ENCODE assay signal across 21 cellular contexts in the genomic region with DNA sequence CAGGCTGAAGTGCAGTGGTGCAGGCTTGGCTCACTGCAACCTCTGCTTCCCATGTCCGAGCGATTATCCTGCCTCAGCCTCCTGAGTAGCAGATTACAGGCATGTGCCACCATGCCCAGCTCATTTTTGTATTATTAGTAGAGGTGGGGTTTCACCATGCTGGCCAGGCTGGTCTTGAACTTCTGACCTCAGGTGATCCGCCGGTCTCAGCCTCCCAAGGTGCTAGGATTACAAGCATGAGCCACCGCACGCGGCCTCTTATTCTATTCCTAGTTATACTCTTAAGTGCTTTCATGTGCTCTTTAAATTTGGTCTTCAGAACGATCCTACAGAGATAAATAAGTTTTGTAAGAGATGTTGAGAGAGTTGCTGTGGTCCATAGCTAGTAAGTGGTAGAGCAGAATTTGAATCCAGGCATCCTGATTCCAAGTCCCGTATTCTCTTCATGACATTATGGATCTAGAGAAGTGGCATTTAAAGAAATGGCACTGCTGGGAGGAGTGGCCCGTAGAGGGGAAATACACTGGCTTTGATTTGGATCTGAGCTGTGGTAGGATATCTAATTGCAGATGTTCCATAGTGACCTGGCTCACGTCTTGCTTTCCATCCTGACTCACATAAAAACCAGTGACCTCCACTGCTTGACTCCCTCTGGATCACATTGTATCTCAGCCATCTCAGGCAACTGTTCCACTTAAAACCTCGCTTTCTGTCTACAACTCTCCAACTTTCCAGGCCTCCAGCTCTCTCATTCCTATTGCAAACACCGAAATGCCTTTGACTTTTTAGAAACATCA. TPM values are rescaled to one million over a fixed set of nuclear protein-coding genes. Genes with fewer than 3 reads are reported as not detected.
"Had no signal": no experiment of that assay in that cellular context is flagged by ENCODE, and none has a peak within 500 bp of the region (broad histone marks: within the 10 kb centered on the region; RNA-seq: fewer than 3 reads in every experiment).

No MANE protein-coding gene starts in this region.

- H2AFZ ChIP-seq: hepatocyte had no signal

- H3K27me3 ChIP-seq: esophagus muscularis mucosa, foreskin keratinocyte, hepatocyte, right atrium auricular region, transverse colon had no signal

- H3K4me3 ChIP-seq: esophagus muscularis mucosa, hepatocyte, right atrium auricular region, thoracic aorta, transverse colon had no signal

- H3K4me2 ChIP-seq: hepatocyte had no signal

- H3K27ac Mint-ChIP-seq: naive B cell; stimulated activated memory B cell treated with anti-CD40 and anti-IgM and Interleukin-4, amounts not matched to agents 10 μg/mL and 1 μg/mL and 100 μg/mL, for 72 hours; stimulated activated naive CD8-positive, alpha-beta T cell treated with anti-CD3 and anti-CD28 coated beads, Interleukin-15, Interleukin-2, amounts not matched to agents 100 ng/mL and 50 ng/mL, for 24 hours had no signal

- H3K4me1 ChIP-seq: esophagus muscularis mucosa, foreskin keratinocyte, right atrium auricular region had no signal

- H3K4me3 Mint-ChIP-seq: effector memory CD8-positive, alpha-beta T cell; naive B cell; nephron; stimulated activated memory B cell treated with anti-CD40 and anti-IgM and Interleukin-4, amounts not matched to agents 10 μg/mL and 1 μg/mL and 100 μg/mL, for 72 hours; stimulated activated naive CD8-positive, alpha-beta T cell treated with anti-CD3 and anti-CD28 coated beads, Interleukin-15, Interleukin-2, amounts not matched to agents 100 ng/mL and 50 ng/mL, for 24 hours had no signal

- H3K4me1 Mint-ChIP-seq: nephron; stimulated activated memory B cell treated with anti-CD40 and anti-IgM and Interleukin-4, amounts not matched to agents 10 μg/mL and 1 μg/mL and 100 μg/mL, for 72 hours had no signal

- ATAC-seq: effector memory CD8-positive, alpha-beta T cell; foreskin keratinocyte; left colon; stimulated activated memory B cell treated with anti-CD40 and anti-IgM and Interleukin-4, amounts not matched to agents 10 μg/mL and 1 μg/mL and 100 μg/mL, for 72 hours had no signal

- H3K36me3 Mint-ChIP-seq: stimulated activated memory B cell treated with anti-CD40 and anti-IgM and Interleukin-4, amounts not matched to agents 10 μg/mL and 1 μg/mL and 100 μg/mL, for 72 hours had no signal

- H3K9me3 Mint-ChIP-seq: effector memory CD8-positive, alpha-beta T cell; nephron; stimulated activated memory B cell treated with anti-CD40 and anti-IgM and Interleukin-4, amounts not matched to agents 10 μg/mL and 1 μg/mL and 100 μg/mL, for 72 hours had no signal

- DNase-seq: effector memory CD8-positive, alpha-beta T cell; foreskin keratinocyte; head of caudate nucleus; kidney; left colon; mesendoderm; naive B cell; posterior cingulate gyrus; stimulated activated CD4-positive, alpha-beta T cell treated with anti-CD3 and anti-CD28 coated beads, Interleukin-15, amount 100 ng/mL, for 24 hours; stimulated activated CD4-positive, alpha-beta T cell treated with anti-CD3 and anti-CD28 coated beads, Interleukin-1b, Interleukin-23, amount 100 ng/mL, for 48 hours; stimulated activated CD4-positive, alpha-beta T cell treated with anti-CD3 and anti-CD28 coated beads, Interleukin-4, amount 100 ng/mL, for 24 hours; transverse colon had no signal

- H3K27ac ChIP-seq: epithelial cell of prostate, esophagus muscularis mucosa, foreskin keratinocyte, hepatocyte, right atrium auricular region, thoracic aorta, transverse colon had no signal

- H3K9me3 ChIP-seq: esophagus muscularis mucosa, right atrium auricular region, thoracic aorta, transverse colon had no signal

- H3K27me3 Mint-ChIP-seq: stimulated activated memory B cell treated with anti-CD40 and anti-IgM and Interleukin-4, amounts not matched to agents 10 μg/mL and 1 μg/mL and 100 μg/mL, for 72 hours had no signal

- H3K36me3 ChIP-seq: esophagus muscularis mucosa, right atrium auricular region, thoracic aorta, transverse colon had no signal

- H3K79me2 ChIP-seq: hepatocyte had no signal

RNA-seq across cellular contexts. Expression of a gene that starts 36.4 kb away (rescaled TPM):
- total RNA-seq: foreskin keratinocyte, lung microvascular endothelial cell had no signal
